In the genomic region with DNA sequence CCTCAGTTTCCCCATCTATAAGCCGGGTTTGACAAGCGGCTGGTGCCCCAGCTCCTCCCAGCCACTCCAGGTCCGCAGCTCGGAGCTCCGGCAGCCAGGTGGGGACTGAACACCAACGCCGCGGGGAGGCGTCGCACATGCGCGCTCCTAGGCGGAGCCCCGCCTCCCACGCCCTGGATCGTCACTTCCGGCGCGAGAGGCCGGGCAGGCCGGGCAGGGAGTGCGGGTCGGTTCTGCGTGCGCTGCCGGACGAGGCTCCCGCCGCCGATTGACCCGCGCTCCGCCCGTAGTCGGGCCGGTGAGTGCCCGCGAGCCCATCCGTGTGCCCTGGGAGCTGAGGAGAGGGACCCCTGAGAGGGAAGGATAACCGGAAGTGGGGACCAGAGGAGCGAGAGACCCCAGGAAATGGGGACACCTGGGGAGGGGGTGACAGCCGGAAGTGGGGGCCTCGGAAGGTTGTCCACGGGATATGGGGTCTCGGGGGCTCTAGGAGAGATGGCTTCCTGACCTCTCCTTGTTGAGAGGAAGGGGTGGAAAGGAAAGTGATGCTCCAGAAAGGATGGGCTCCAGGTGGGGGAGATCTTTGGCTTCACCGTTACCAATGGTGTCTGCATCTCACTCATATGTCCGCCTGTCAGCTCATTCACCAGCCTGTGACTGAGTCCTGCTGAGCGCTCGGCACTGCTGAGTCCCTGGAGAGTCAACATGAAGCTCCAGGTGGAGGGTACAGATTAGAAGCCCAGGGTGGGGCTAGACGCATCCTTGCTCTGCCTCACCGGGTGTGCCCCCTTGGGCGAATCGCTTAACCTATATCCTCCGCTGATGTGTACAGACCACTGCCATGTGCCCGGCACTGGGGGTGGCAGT, we compare ENCODE assay signal across 1 cellular context.
TF ChIP-seq lines count a peak whose summit lies in the region.

Gene TTPAL (plus strand): TSS at position 181 of the 867 bp plus-strand sequence. CDS start 4,126 bp downstream, outside the sequence.

TF ChIP-seq in HepG2, 621 proteins besides CTCF, POLR2A, EP300 and RAD21 (continued from another document and continues in another):
- TF ChIP-seq, protein P1, sequence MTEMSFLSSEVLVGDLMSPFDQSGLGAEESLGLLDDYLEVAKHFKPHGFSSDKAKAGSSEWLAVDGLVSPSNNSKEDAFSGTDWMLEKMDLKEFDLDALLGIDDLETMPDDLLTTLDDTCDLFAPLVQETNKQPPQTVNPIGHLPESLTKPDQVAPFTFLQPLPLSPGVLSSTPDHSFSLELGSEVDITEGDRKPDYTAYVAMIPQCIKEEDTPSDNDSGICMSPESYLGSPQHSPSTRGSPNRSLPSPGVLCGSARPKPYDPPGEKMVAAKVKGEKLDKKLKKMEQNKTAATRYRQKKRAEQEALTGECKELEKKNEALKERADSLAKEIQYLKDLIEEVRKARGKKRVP (CRISPR knock-in tag; IDR thresholded peaks at IDR 0.05): peak; percentile 3 to 56; a peak in 1 of 4 replicates
- TF ChIP-seq KDM6A (CRISPR knock-in tag; IDR thresholded peaks at IDR 0.05; ENCODE audit: low read depth) (0 out of 2 replicates have a peak, but pooled peaks have one; percentile 26), ZBTB20 (CRISPR knock-in tag; IDR thresholded peaks at IDR 0.05; ENCODE audit: borderline replicate concordance, low read depth) (no peak), CAMTA2 (CRISPR knock-in tag; IDR thresholded peaks at IDR 0.05; ENCODE audit: borderline replicate concordance) (0 out of 2 replicates have a peak, but pooled peaks have one; percentile 64), CCAR2 (optimal IDR thresholded peaks at IDR 0.05; ENCODE audit: low read depth, low read length) (no peak), ZKSCAN1 (IDR thresholded peaks at IDR 0.05; ENCODE audit: low read length) (no peak), ESRRA (CRISPR knock-in tag; IDR thresholded peaks at IDR 0.05; ENCODE audit: low read depth) (peak; percentile 91), ZNF792 (CRISPR knock-in tag; IDR thresholded peaks at IDR 0.05) (peak; percentile 99), HOXD1 (CRISPR knock-in tag; IDR thresholded peaks at IDR 0.05) (no peak), HOXA5 (CRISPR knock-in tag; IDR thresholded peaks at IDR 0.05) (peak; percentile 97; the same call in 1 of the 2 replicates), RBFOX2 (IDR thresholded peaks at IDR 0.05; ENCODE audit: low read depth, low read length) (peak; percentile 100), CREM (IDR thresholded peaks at IDR 0.05) (peak; percentile 88), CREM (CRISPR knock-in tag; IDR thresholded peaks at IDR 0.05) (peak; percentile 65; the same call in 1 of the 2 replicates), THAP11 (CRISPR knock-in tag; IDR thresholded peaks at IDR 0.05) (peak; percentile 93), ZNF850 (CRISPR knock-in tag; conservative IDR thresholded peaks at IDR 0.05) (0 out of 2 replicates have a peak, but pooled peaks have one; percentile 75), ONECUT2 (CRISPR knock-in tag; IDR thresholded peaks at IDR 0.05) (no peak; the same call in 1 of the 2 replicates), PHF5A (CRISPR knock-in tag; IDR thresholded peaks at IDR 0.05; ENCODE audit: low read depth, unreplicated experiment) (peak; percentile 77), REL (CRISPR knock-in tag; conservative IDR thresholded peaks at IDR 0.05) (peak; percentile 88), TEAD2 (CRISPR knock-in tag; IDR thresholded peaks at IDR 0.05) (no peak), YEATS2 (CRISPR knock-in tag; IDR thresholded peaks at IDR 0.05; ENCODE audit: borderline replicate concordance) (peak; percentile 95), ZNF567 (CRISPR knock-in tag; IDR thresholded peaks at IDR 0.05; ENCODE audit: borderline replicate concordance) (peak; percentile 100), SRY (CRISPR knock-in tag; IDR thresholded peaks at IDR 0.05) (peak; percentile 98), ZNF777 (CRISPR knock-in tag; IDR thresholded peaks at IDR 0.05) (0 out of 2 replicates have a peak, but pooled peaks have one; percentile 11), ZNF790 (CRISPR knock-in tag; IDR thresholded peaks at IDR 0.05; ENCODE audit: borderline replicate concordance) (peak; percentile 95; the same call in 1 of the 2 replicates), ZFP82 (CRISPR knock-in tag; IDR thresholded peaks at IDR 0.05; ENCODE audit: borderline replicate concordance) (no peak), BRCA1 (CRISPR knock-in tag; IDR thresholded peaks at IDR 0.05) (peak; percentile 91; the same call in 1 of the 2 replicates), ZSCAN25 (CRISPR knock-in tag; IDR thresholded peaks at IDR 0.05) (peak; percentile 91), LCORL (IDR thresholded peaks at IDR 0.05) (no peak), LCORL (CRISPR knock-in tag; IDR thresholded peaks at IDR 0.05) (peak; percentile 87), MLLT10 (CRISPR knock-in tag; IDR thresholded peaks at IDR 0.05) (no peak), ZNF780A (CRISPR knock-in tag; IDR thresholded peaks at IDR 0.05) (no peak; the same call in 1 of the 2 replicates), MED8 (CRISPR knock-in tag; IDR thresholded peaks at IDR 0.05; ENCODE audit: insufficient replicate concordance) (peak; percentile 97), NFKBIZ (CRISPR knock-in tag; IDR thresholded peaks at IDR 0.05) (peak; percentile 89; the same call in 1 of the 2 replicates), ARHGAP35 (CRISPR knock-in tag; IDR thresholded peaks at IDR 0.05; ENCODE audit: borderline replicate concordance) (peak; percentile 98), RBM22 (optimal IDR thresholded peaks at IDR 0.05; ENCODE audit: low read length) (peak; percentile 77), DNMT1 (CRISPR knock-in tag; IDR thresholded peaks at IDR 0.05) (peak; percentile 99), ZNF776 (CRISPR knock-in tag; IDR thresholded peaks at IDR 0.05) (peak; percentile 99), TP53 (CRISPR knock-in tag; conservative IDR thresholded peaks at IDR 0.05) (no peak), RBM39 (IDR thresholded peaks at IDR 0.05; ENCODE audit: low read depth, low read length, poor library complexity, severe bottlenecking) (peak; percentile 98)
- TF ChIP-seq, protein P2, sequence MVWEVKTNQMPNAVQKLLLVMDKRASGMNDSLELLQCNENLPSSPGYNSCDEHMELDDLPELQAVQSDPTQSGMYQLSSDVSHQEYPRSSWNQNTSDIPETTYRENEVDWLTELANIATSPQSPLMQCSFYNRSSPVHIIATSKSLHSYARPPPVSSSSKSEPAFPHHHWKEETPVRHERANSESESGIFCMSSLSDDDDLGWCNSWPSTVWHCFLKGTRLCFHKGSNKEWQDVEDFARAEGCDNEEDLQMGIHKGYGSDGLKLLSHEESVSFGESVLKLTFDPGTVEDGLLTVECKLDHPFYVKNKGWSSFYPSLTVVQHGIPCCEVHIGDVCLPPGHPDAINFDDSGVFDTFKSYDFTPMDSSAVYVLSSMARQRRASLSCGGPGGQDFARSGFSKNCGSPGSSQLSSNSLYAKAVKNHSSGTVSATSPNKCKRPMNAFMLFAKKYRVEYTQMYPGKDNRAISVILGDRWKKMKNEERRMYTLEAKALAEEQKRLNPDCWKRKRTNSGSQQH (CRISPR knock-in tag; IDR thresholded peaks at IDR 0.05; ENCODE audit: low read depth): peak; percentile 89
- TF ChIP-seq, protein P3, sequence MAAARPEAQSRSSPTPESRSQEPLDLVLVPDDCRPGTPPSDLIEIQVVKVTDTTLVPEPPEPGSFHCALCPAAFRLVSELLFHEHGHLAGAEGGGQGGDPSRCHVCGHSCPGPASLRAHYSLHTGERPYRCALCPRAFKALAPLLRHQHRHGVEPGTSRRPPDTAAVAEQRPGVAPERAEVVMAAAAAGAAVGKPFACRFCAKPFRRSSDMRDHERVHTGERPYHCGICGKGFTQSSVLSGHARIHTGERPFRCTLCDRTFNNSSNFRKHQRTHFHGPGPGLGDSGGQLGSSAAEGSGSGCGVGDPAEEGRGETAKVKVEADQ (CRISPR knock-in tag; IDR thresholded peaks at IDR 0.05; ENCODE audit: borderline replicate concordance): peak; percentile 99
- TF ChIP-seq, protein P4, sequence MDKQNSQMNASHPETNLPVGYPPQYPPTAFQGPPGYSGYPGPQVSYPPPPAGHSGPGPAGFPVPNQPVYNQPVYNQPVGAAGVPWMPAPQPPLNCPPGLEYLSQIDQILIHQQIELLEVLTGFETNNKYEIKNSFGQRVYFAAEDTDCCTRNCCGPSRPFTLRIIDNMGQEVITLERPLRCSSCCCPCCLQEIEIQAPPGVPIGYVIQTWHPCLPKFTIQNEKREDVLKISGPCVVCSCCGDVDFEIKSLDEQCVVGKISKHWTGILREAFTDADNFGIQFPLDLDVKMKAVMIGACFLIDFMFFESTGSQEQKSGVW (CRISPR knock-in tag; IDR thresholded peaks at IDR 0.05; ENCODE audit: borderline replicate concordance): peak; percentile 69; the same call in 1 of the 2 replicates
- TF ChIP-seq, protein P5, sequence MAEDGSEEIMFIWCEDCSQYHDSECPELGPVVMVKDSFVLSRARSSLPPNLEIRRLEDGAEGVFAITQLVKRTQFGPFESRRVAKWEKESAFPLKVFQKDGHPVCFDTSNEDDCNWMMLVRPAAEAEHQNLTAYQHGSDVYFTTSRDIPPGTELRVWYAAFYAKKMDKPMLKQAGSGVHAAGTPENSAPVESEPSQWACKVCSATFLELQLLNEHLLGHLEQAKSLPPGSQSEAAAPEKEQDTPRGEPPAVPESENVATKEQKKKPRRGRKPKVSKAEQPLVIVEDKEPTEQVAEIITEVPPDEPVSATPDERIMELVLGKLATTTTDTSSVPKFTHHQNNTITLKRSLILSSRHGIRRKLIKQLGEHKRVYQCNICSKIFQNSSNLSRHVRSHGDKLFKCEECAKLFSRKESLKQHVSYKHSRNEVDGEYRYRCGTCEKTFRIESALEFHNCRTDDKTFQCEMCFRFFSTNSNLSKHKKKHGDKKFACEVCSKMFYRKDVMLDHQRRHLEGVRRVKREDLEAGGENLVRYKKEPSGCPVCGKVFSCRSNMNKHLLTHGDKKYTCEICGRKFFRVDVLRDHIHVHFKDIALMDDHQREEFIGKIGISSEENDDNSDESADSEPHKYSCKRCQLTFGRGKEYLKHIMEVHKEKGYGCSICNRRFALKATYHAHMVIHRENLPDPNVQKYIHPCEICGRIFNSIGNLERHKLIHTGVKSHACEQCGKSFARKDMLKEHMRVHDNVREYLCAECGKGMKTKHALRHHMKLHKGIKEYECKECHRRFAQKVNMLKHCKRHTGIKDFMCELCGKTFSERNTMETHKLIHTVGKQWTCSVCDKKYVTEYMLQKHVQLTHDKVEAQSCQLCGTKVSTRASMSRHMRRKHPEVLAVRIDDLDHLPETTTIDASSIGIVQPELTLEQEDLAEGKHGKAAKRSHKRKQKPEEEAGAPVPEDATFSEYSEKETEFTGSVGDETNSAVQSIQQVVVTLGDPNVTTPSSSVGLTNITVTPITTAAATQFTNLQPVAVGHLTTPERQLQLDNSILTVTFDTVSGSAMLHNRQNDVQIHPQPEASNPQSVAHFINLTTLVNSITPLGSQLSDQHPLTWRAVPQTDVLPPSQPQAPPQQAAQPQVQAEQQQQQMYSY (CRISPR knock-in tag; IDR thresholded peaks at IDR 0.05): peak; percentile 93
- TF ChIP-seq, protein P6, sequence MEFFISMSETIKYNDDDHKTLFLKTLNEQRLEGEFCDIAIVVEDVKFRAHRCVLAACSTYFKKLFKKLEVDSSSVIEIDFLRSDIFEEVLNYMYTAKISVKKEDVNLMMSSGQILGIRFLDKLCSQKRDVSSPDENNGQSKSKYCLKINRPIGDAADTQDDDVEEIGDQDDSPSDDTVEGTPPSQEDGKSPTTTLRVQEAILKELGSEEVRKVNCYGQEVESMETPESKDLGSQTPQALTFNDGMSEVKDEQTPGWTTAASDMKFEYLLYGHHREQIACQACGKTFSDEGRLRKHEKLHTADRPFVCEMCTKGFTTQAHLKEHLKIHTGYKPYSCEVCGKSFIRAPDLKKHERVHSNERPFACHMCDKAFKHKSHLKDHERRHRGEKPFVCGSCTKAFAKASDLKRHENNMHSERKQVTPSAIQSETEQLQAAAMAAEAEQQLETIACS (CRISPR knock-in tag; IDR thresholded peaks at IDR 0.05): 0 out of 2 replicates have a peak, but pooled peaks have one; percentile 23
- TF ChIP-seq, protein P7, sequence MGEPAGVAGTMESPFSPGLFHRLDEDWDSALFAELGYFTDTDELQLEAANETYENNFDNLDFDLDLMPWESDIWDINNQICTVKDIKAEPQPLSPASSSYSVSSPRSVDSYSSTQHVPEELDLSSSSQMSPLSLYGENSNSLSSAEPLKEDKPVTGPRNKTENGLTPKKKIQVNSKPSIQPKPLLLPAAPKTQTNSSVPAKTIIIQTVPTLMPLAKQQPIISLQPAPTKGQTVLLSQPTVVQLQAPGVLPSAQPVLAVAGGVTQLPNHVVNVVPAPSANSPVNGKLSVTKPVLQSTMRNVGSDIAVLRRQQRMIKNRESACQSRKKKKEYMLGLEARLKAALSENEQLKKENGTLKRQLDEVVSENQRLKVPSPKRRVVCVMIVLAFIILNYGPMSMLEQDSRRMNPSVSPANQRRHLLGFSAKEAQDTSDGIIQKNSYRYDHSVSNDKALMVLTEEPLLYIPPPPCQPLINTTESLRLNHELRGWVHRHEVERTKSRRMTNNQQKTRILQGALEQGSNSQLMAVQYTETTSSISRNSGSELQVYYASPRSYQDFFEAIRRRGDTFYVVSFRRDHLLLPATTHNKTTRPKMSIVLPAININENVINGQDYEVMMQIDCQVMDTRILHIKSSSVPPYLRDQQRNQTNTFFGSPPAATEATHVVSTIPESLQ (CRISPR knock-in tag; conservative IDR thresholded peaks at IDR 0.05): peak; percentile 61; the same call in 1 of the 2 replicates
- TF ChIP-seq, protein P8, sequence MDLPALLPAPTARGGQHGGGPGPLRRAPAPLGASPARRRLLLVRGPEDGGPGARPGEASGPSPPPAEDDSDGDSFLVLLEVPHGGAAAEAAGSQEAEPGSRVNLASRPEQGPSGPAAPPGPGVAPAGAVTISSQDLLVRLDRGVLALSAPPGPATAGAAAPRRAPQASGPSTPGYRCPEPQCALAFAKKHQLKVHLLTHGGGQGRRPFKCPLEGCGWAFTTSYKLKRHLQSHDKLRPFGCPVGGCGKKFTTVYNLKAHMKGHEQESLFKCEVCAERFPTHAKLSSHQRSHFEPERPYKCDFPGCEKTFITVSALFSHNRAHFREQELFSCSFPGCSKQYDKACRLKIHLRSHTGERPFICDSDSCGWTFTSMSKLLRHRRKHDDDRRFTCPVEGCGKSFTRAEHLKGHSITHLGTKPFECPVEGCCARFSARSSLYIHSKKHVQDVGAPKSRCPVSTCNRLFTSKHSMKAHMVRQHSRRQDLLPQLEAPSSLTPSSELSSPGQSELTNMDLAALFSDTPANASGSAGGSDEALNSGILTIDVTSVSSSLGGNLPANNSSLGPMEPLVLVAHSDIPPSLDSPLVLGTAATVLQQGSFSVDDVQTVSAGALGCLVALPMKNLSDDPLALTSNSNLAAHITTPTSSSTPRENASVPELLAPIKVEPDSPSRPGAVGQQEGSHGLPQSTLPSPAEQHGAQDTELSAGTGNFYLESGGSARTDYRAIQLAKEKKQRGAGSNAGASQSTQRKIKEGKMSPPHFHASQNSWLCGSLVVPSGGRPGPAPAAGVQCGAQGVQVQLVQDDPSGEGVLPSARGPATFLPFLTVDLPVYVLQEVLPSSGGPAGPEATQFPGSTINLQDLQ (CRISPR knock-in tag; IDR thresholded peaks at IDR 0.05): peak; percentile 84; the same call in 1 of the 2 replicates
